ENCODE assay signal across 8 cellular contexts in the genomic region with DNA sequence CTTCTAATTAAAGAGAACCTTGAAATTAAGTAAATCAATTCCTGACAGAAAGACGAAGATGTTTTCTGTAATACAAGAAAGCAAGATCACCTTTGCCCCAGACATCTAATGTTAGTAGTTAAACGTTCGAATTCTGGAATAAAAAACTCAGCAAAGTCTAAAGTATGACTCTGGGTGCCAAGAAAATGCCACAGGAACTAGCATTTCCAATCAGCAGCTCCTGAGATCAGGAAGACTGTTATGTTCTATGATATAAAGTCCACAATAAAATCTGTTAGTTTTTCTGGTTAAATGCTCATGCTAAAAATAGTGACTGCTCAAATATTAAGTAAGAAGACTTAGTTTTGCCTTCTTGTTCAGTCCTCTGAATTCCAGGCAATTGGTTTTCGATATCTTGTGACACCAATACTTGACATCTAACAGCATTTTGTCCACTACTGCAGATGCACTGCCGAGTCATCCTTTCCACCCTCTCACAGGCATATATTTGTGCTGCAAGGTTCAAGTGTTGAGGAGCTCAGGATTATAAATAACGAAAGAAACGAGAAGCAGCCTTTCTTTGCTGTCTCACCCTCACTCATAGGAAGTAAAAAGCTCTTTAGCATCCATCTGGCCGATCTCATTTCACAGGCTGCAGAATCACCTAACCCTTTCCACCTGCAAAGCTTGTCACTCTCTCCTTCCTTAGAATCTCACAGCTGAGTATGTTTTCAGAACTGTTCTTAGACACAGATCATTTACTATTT. TPM values are rescaled to one million over a fixed set of nuclear protein-coding genes. Genes with fewer than 3 reads are reported as not detected.
DNase-seq lines count a peak whose midpoint lies in the region; ATAC-seq and TF ChIP-seq lines count a peak whose summit lies in the region.

No MANE protein-coding gene starts in this region.

- H2AFZ ChIP-seq in HCT116 (ENCODE audit: low read depth, low read length, poor library complexity, severe bottlenecking) = no peak overlapping the region

- H3K27me3 ChIP-seq in BJ (ENCODE audit: control insufficient read depth, insufficient read depth, low read length) (no peaks in the 10 kb centered on the region), HCT116 (ENCODE audit: insufficient read depth, low read length) (no peaks in the 10 kb centered on the region), lower lobe of right lung (ENCODE audit: low read depth) (no peaks in the 10 kb centered on the region)

- H3K27me3 Mint-ChIP-seq in activated T-helper 2 cell treated with anti-CD3 and anti-CD28 coated beads, Interferon-gamma antibody, Interleukin-2, Interleukin-4, amounts not matched to agents 10 μg/mL and 5 μg/mL and 100 μg/mL, durations not matched to agents 14 hours and 24 hours and 36 hours (ENCODE audit: low read depth) = no peaks in the 10 kb centered on the region

- no peak for ATAC-seq in HCT116
- no peak for ATAC-seq in lower lobe of right lung
- no peak for ATAC-seq in GM21619 (IDR thresholded peaks at IDR 0.05; ENCODE audit: unreplicated experiment)
- ATAC-seq in GM21367 (IDR thresholded peaks at IDR 0.05; ENCODE audit: unreplicated experiment) = no peak
- ATAC-seq in HG02588 (IDR thresholded peaks at IDR 0.05; ENCODE audit: unreplicated experiment) = no peak

- peak overlapping the region; percentile 42 for H3K9ac ChIP-seq in HCT116 (ENCODE audit: low read length)

- TF ChIP-seq CTCF in BJ (IDR thresholded peaks at IDR 0.05; ENCODE audit: insufficient read depth, low read depth, low read length) (no peak), HCT116 (IDR thresholded peaks at IDR 0.05 in 2 of 3, conservative IDR thresholded peaks at IDR 0.05 in 1 of 3; ENCODE audit: borderline replicate concordance in 1 of 3, insufficient read depth in 1 of 3, low read depth in 2 of 3, low read length in 2 of 3) (no peak), lower lobe of right lung (IDR thresholded peaks at IDR 0.05) (no peak)

- H3K9me3 Mint-ChIP-seq in activated T-helper 2 cell treated with anti-CD3 and anti-CD28 coated beads, Interferon-gamma antibody, Interleukin-2, Interleukin-4, amounts not matched to agents 10 μg/mL and 5 μg/mL and 100 μg/mL, durations not matched to agents 14 hours and 24 hours and 36 hours = no peaks in the 10 kb centered on the region

- H3K9me2 ChIP-seq in HCT116 (ENCODE audit: insufficient read depth) = no peaks in the 10 kb centered on the region

- H3K9me3 ChIP-seq in HCT116 (ENCODE audit: control insufficient read depth in 1 of 2, insufficient read depth in 1 of 2, low read depth in 1 of 2, low read length in 2 of 2) (no peaks in the 10 kb centered on the region), lower lobe of right lung (no peaks in the 10 kb centered on the region)

- CTCF ChIA-PET in BJ (lab: Yijun Ruan, JAX) (interaction anchor here (1.0 to 2.9 kb wide), 5 partner anchors 18 to 125 kb away, joined by 3 to 18 read pairs (median 5); a partner anchor contains a TSS), HCT116 (lab: Charles Lee) (interaction anchor here (1.2 kb wide), 1 partner anchor 161 kb away, joined by 4 read pairs; no protein-coding TSS in a partner anchor)

- peak overlapping the region; percentile 4; the same call in 1 of the 2 replicates for H3K27ac ChIP-seq in HCT116 (ENCODE audit: low read depth, low read length)
- peak overlapping the region; percentile 88 for H3K27ac ChIP-seq in lower lobe of right lung

- BruUV-seq in HCT116 (replicated peaks; lab: Mats Ljungman, UMichigan) = no TSS peak

- peaks cover 62% of the 10 kb centered on the region for H3K36me3 Mint-ChIP-seq in activated T-helper 2 cell treated with anti-CD3 and anti-CD28 coated beads, Interferon-gamma antibody, Interleukin-2, Interleukin-4, amounts not matched to agents 10 μg/mL and 5 μg/mL and 100 μg/mL, durations not matched to agents 14 hours and 24 hours and 36 hours (ENCODE audit: low read depth)

- peaks cover 69% of the 10 kb centered on the region for H3K4me1 Mint-ChIP-seq in activated T-helper 2 cell treated with anti-CD3 and anti-CD28 coated beads, Interferon-gamma antibody, Interleukin-2, Interleukin-4, amounts not matched to agents 10 μg/mL and 5 μg/mL and 100 μg/mL, durations not matched to agents 14 hours and 24 hours and 36 hours (ENCODE audit: low read depth)

- H3K4me2 ChIP-seq in HCT116 (ENCODE audit: low read length) = peak overlapping the region; percentile 54

- no peaks in the 10 kb centered on the region for H4K20me1 ChIP-seq in HCT116 (ENCODE audit: insufficient read depth)

- peak overlapping the region; percentile 53 for H3K4me3 Mint-ChIP-seq in activated T-helper 2 cell treated with anti-CD3 and anti-CD28 coated beads, Interferon-gamma antibody, Interleukin-2, Interleukin-4, amounts not matched to agents 10 μg/mL and 5 μg/mL and 100 μg/mL, durations not matched to agents 14 hours and 24 hours and 36 hours (ENCODE audit: low read depth)

- H3K36me3 ChIP-seq in BJ (ENCODE audit: control insufficient read depth, insufficient read depth, low read length) = peaks cover 28% of the 10 kb centered on the region
- H3K36me3 ChIP-seq in HCT116 (ENCODE audit: control insufficient read depth in 1 of 2, insufficient read depth in 2 of 2, low read length in 2 of 2) = peaks cover 3 to 43% of the 10 kb centered on the region in 2 experiments; a peak in 3 of 4 replicates
- peaks cover 36% of the 10 kb centered on the region for H3K36me3 ChIP-seq in lower lobe of right lung

- H3K79me2 ChIP-seq in HCT116 (ENCODE audit: insufficient read depth, low read length) = peaks cover 100% of the 10 kb centered on the region

- DNase-seq in BJ (ENCODE audit: low read depth) = no peak
- DNase-seq in HCT116 (ENCODE audit: low read depth, low spot score) = no peak
- no peak for DNase-seq in activated T-helper 2 cell treated with anti-CD3 and anti-CD28 coated beads, Interferon-gamma antibody, Interleukin-2, Interleukin-4, amounts not matched to agents 10 μg/mL and 5 μg/mL and 100 μg/mL, durations not matched to agents 14 hours and 24 hours and 36 hours (ENCODE audit: low spot score)
- DNase-seq in lower lobe of right lung = no peak
- DNase-seq in stimulated activated CD8-positive, alpha-beta memory T cell treated with anti-CD3 and anti-CD28 coated beads, Interleukin-4, amount 100 ng/mL, for 48 hours = no peak

- TF ChIP-seq RAD21 in HCT116 (IDR thresholded peaks at IDR 0.05; ENCODE audit: low read depth) = no peak

- H3K4me3 ChIP-seq in BJ (ENCODE audit: low read depth, low read length) (peak overlapping the region; percentile 5), HCT116 (replicated peaks in 1 of 2; ENCODE audit: low read depth in 1 of 2, low read length in 2 of 2) (no peak overlapping the region), lower lobe of right lung (peak overlapping the region; percentile 15)

- H3K27ac Mint-ChIP-seq in activated T-helper 2 cell treated with anti-CD3 and anti-CD28 coated beads, Interferon-gamma antibody, Interleukin-2, Interleukin-4, amounts not matched to agents 10 μg/mL and 5 μg/mL and 100 μg/mL, durations not matched to agents 14 hours and 24 hours and 36 hours = peak overlapping the region; percentile 62

- intact Hi-C loops in HCT116 (cut with micrococcal nuclease) = no loop called here
- intact Hi-C loops in activated T-helper 2 cell treated with anti-CD3 and anti-CD28 coated beads, Interferon-gamma antibody, Interleukin-2, Interleukin-4, amounts not matched to agents 10 μg/mL and 5 μg/mL and 100 μg/mL, durations not matched to agents 14 hours and 24 hours and 36 hours (cut with micrococcal nuclease) = loop anchor here (10.0 kb wide), 1 partner anchor 269 kb away; a partner anchor contains a TSS
- intact Hi-C loops in lower lobe of right lung (cut with DNase I) = no loop called here

- POLR2A ChIA-PET in BJ (lab: Charles Lee) (interaction anchor here (2.5 kb wide), 1 partner anchor 13 kb away, joined by 9 read pairs; no protein-coding TSS in a partner anchor), HCT116 (lab: Charles Lee) (interaction anchor here (1.0 kb wide), 1 partner anchor 13 kb away, joined by 4 read pairs; no protein-coding TSS in a partner anchor)

- H3K4me1 ChIP-seq in HCT116 (ENCODE audit: control insufficient read depth in 1 of 2, insufficient read depth in 2 of 2, low read length in 2 of 2) (peaks cover 65 to 91% of the 10 kb centered on the region in 2 experiments), lower lobe of right lung (peaks cover 91% of the 10 kb centered on the region)

- TF ChIP-seq POLR2A in HCT116 (IDR thresholded peaks at IDR 0.05; ENCODE audit: borderline replicate concordance, extremely low read depth, insufficient read depth, insufficient read length) = no peak

- RAD21 ChIA-PET in HCT116 (lab: Charles Lee; ENCODE audit: low non-redundant PET in 1 of 2, low total read pairs in 2 of 2, uncharacterized antibody in 2 of 2, unreplicated experiment in 2 of 2) = no interaction called here

TF ChIP-seq in HCT116, 20 proteins besides CTCF, POLR2A, EP300 and RAD21 (continues in another document):
- TF ChIP-seq YY1 (IDR thresholded peaks at IDR 0.05; ENCODE audit: extremely low read depth, insufficient replicate concordance, low read depth, low read length) (no peak), SP1 (IDR thresholded peaks at IDR 0.05; ENCODE audit: low read depth) (no peak)

RNA-seq across cellular contexts. Expression of a gene that starts 32.0 kb away (rescaled TPM):
- 40.6 and 52.3 TPM in 2 replicates for polyA plus RNA-seq in BJ (2011; rRNA removed)
- 39.1 and 47.4 TPM in 2 replicates for polyA minus RNA-seq in BJ (2011; rRNA and poly(A)+ RNA removed)
- total RNA-seq in HCT116 (2021; ENCODE audit: unreplicated experiment) = 83.3 TPM
- 35.7 and 37.1 TPM in 2 replicates for polyA plus RNA-seq in HCT116 (2012)
- total RNA-seq in activated T-helper 2 cell treated with anti-CD3 and anti-CD28 coated beads, Interferon-gamma antibody, Interleukin-2, Interleukin-4, amounts not matched to agents 10 μg/mL and 5 μg/mL and 100 μg/mL, durations not matched to agents 14 hours and 24 hours and 36 hours = 39.8 and 48.1 TPM in 2 replicates
- total RNA-seq in lower lobe of right lung = 45.6 TPM

RNA-seq across cellular contexts. Expression of a gene that starts 54.5 kb away (rescaled TPM):
- polyA plus RNA-seq in BJ (2011; rRNA removed) = not detected in 2 replicates
- not detected in 2 replicates for polyA minus RNA-seq in BJ (2011; rRNA and poly(A)+ RNA removed)
- not detected for total RNA-seq in HCT116 (2021; ENCODE audit: unreplicated experiment)
- polyA plus RNA-seq in HCT116 (2012) = not detected in 2 replicates
- not detected in 2 replicates for total RNA-seq in activated T-helper 2 cell treated with anti-CD3 and anti-CD28 coated beads, Interferon-gamma antibody, Interleukin-2, Interleukin-4, amounts not matched to agents 10 μg/mL and 5 μg/mL and 100 μg/mL, durations not matched to agents 14 hours and 24 hours and 36 hours
- total RNA-seq in lower lobe of right lung = not detected

Comparison
In these comparisons a context has a peak if more than half of its experiments do, and no peak if none do; other contexts are left out.
1. H3K4me3 ChIP-seq: peak in BJ (single experiment) and lower lobe of right lung (single experiment); none in HCT116 (0 of 2).